In the genomic region with DNA sequence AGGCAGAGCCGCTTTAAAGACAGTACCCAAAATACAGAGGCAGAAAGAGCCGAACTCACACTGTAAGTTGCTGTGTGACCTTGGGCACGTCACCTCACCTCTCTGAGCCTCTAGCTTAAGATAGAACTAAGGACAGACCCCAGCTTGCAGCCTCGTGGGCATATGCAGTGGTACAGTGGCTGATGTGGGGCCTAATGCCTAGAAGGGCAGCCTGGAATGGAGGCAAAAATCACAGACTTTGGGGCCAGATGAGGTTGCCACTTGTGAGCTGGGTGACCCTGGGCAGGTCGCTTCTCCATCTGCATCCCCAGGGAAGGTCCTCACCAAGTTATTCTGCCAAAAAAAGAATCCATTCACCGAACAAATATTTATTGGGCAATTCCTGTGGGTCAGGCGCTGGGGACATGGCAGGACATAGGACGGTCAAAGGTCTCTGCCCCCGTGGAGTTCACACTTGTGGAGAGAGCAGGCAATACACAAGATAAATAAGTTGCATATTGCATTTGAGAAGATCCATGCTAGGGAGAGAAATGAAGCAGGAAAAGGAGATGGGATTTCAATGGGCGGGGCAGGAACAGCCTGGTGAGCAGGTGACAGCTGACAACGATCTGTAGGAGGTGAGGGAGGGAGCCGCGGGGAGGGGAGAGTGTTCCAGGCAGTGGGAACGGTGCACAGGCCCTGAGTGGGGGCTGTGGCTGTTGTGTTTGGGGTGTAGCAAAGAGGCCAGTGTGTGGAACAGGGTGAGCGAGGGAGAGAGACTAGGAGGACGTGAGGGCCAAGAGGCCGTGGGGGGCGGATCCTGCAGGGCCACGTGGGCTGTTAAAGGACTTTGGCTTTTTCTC, we compare ENCODE assay signal across 1 cellular context.
TF ChIP-seq lines count a peak whose summit lies in the region.

No MANE protein-coding gene starts in this region.

TF ChIP-seq in HepG2, 621 proteins besides CTCF, POLR2A, EP300 and RAD21 (continued from another document and continues in another):
- TF ChIP-seq, protein P1, sequence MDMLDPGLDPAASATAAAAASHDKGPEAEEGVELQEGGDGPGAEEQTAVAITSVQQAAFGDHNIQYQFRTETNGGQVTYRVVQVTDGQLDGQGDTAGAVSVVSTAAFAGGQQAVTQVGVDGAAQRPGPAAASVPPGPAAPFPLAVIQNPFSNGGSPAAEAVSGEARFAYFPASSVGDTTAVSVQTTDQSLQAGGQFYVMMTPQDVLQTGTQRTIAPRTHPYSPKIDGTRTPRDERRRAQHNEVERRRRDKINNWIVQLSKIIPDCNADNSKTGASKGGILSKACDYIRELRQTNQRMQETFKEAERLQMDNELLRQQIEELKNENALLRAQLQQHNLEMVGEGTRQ (IDR thresholded peaks at IDR 0.05; ENCODE audit: low read depth, low read length) = peak; percentile 92
- TF ChIP-seq, protein P1 (CRISPR knock-in tag; IDR thresholded peaks at IDR 0.05; ENCODE audit: borderline replicate concordance) = peak; percentile 93
- TF ChIP-seq FOXA1 (IDR thresholded peaks at IDR 0.05) (no peak), FOXA1 (CRISPR knock-in tag; IDR thresholded peaks at IDR 0.05) (peak; percentile 93), ZNF274 (CRISPR knock-in tag; IDR thresholded peaks at IDR 0.05) (peak; percentile 58; the same call in 1 of the 2 replicates), ZFP36L2 (CRISPR knock-in tag; IDR thresholded peaks at IDR 0.05) (no peak), TBX3 (IDR thresholded peaks at IDR 0.05; ENCODE audit: borderline replicate concordance) (peak; percentile 96), NR1H2 (CRISPR knock-in tag; IDR thresholded peaks at IDR 0.05; ENCODE audit: borderline replicate concordance, low read depth) (no peak; the same call in none of the 2 replicates), ZKSCAN8 (CRISPR knock-in tag; IDR thresholded peaks at IDR 0.05; ENCODE audit: borderline replicate concordance) (peak; percentile 78; the same call in 1 of the 2 replicates), BRCA1 (CRISPR knock-in tag; IDR thresholded peaks at IDR 0.05) (peak; percentile 9; the same call in 1 of the 2 replicates), CREM (IDR thresholded peaks at IDR 0.05) (peak; percentile 85), CREM (CRISPR knock-in tag; IDR thresholded peaks at IDR 0.05) (no peak), EHMT2 (IDR thresholded peaks at IDR 0.05; ENCODE audit: borderline replicate concordance, low read depth, low read length) (peak; percentile 68; the same call in 1 of the 2 replicates), FOSL2 (CRISPR knock-in tag; IDR thresholded peaks at IDR 0.05) (peak; percentile 96), SAFB2 (CRISPR knock-in tag; IDR thresholded peaks at IDR 0.05; ENCODE audit: borderline replicate concordance, low read depth) (peak; percentile 81), RFXAP (CRISPR knock-in tag; IDR thresholded peaks at IDR 0.05; ENCODE audit: borderline replicate concordance) (peak; percentile 60), GLI4 (CRISPR knock-in tag; IDR thresholded peaks at IDR 0.05; ENCODE audit: borderline replicate concordance) (peak; percentile 31), WIZ (CRISPR knock-in tag; IDR thresholded peaks at IDR 0.05) (no peak; the same call in none of the 2 replicates), MLLT10 (CRISPR knock-in tag; IDR thresholded peaks at IDR 0.05) (no peak), ZNF234 (CRISPR knock-in tag; conservative IDR thresholded peaks at IDR 0.05) (peak; percentile 72; the same call in 1 of the 2 replicates), BHLHE40 (IDR thresholded peaks at IDR 0.05; ENCODE audit: low read length) (peak; percentile 60), MED8 (CRISPR knock-in tag; IDR thresholded peaks at IDR 0.05; ENCODE audit: insufficient replicate concordance) (peak; percentile 85), ZNF709 (CRISPR knock-in tag; IDR thresholded peaks at IDR 0.05) (peak; percentile 66; the same call in 1 of the 2 replicates), AKAP8 (CRISPR knock-in tag; IDR thresholded peaks at IDR 0.05) (no peak; the same call in none of the 2 replicates), XBP1 (CRISPR knock-in tag; IDR thresholded peaks at IDR 0.05) (no peak; the same call in 1 of the 2 replicates), CEBPB (IDR thresholded peaks at IDR 0.05; ENCODE audit: borderline replicate concordance, low read depth, low read length) (peak; percentile 99), NFE2L2 (IDR thresholded peaks at IDR 0.05; ENCODE audit: low read length) (no peak), BORCS8-MEF2B (CRISPR knock-in tag; IDR thresholded peaks at IDR 0.05) (peak; percentile 41), ZNF772 (CRISPR knock-in tag; IDR thresholded peaks at IDR 0.05) (peak; percentile 96)
- TF ChIP-seq, protein P2, sequence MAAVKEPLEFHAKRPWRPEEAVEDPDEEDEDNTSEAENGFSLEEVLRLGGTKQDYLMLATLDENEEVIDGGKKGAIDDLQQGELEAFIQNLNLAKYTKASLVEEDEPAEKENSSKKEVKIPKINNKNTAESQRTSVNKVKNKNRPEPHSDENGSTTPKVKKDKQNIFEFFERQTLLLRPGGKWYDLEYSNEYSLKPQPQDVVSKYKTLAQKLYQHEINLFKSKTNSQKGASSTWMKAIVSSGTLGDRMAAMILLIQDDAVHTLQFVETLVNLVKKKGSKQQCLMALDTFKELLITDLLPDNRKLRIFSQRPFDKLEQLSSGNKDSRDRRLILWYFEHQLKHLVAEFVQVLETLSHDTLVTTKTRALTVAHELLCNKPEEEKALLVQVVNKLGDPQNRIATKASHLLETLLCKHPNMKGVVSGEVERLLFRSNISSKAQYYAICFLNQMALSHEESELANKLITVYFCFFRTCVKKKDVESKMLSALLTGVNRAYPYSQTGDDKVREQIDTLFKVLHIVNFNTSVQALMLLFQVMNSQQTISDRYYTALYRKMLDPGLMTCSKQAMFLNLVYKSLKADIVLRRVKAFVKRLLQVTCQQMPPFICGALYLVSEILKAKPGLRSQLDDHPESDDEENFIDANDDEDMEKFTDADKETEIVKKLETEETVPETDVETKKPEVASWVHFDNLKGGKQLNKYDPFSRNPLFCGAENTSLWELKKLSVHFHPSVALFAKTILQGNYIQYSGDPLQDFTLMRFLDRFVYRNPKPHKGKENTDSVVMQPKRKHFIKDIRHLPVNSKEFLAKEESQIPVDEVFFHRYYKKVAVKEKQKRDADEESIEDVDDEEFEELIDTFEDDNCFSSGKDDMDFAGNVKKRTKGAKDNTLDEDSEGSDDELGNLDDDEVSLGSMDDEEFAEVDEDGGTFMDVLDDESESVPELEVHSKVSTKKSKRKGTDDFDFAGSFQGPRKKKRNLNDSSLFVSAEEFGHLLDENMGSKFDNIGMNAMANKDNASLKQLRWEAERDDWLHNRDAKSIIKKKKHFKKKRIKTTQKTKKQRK (IDR thresholded peaks at IDR 0.05; ENCODE audit: low read length) = no peak
- TF ChIP-seq, protein P3, sequence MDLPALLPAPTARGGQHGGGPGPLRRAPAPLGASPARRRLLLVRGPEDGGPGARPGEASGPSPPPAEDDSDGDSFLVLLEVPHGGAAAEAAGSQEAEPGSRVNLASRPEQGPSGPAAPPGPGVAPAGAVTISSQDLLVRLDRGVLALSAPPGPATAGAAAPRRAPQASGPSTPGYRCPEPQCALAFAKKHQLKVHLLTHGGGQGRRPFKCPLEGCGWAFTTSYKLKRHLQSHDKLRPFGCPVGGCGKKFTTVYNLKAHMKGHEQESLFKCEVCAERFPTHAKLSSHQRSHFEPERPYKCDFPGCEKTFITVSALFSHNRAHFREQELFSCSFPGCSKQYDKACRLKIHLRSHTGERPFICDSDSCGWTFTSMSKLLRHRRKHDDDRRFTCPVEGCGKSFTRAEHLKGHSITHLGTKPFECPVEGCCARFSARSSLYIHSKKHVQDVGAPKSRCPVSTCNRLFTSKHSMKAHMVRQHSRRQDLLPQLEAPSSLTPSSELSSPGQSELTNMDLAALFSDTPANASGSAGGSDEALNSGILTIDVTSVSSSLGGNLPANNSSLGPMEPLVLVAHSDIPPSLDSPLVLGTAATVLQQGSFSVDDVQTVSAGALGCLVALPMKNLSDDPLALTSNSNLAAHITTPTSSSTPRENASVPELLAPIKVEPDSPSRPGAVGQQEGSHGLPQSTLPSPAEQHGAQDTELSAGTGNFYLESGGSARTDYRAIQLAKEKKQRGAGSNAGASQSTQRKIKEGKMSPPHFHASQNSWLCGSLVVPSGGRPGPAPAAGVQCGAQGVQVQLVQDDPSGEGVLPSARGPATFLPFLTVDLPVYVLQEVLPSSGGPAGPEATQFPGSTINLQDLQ (CRISPR knock-in tag; IDR thresholded peaks at IDR 0.05) = peak; percentile 54
- TF ChIP-seq, protein P4, sequence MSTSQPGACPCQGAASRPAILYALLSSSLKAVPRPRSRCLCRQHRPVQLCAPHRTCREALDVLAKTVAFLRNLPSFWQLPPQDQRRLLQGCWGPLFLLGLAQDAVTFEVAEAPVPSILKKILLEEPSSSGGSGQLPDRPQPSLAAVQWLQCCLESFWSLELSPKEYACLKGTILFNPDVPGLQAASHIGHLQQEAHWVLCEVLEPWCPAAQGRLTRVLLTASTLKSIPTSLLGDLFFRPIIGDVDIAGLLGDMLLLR (CRISPR knock-in tag; IDR thresholded peaks at IDR 0.05) = no peak; the same call in none of the 2 replicates
- TF ChIP-seq, protein P5, sequence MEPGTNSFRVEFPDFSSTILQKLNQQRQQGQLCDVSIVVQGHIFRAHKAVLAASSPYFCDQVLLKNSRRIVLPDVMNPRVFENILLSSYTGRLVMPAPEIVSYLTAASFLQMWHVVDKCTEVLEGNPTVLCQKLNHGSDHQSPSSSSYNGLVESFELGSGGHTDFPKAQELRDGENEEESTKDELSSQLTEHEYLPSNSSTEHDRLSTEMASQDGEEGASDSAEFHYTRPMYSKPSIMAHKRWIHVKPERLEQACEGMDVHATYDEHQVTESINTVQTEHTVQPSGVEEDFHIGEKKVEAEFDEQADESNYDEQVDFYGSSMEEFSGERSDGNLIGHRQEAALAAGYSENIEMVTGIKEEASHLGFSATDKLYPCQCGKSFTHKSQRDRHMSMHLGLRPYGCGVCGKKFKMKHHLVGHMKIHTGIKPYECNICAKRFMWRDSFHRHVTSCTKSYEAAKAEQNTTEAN (CRISPR knock-in tag; conservative IDR thresholded peaks at IDR 0.05) = peak; percentile 92
- TF ChIP-seq, protein P6, sequence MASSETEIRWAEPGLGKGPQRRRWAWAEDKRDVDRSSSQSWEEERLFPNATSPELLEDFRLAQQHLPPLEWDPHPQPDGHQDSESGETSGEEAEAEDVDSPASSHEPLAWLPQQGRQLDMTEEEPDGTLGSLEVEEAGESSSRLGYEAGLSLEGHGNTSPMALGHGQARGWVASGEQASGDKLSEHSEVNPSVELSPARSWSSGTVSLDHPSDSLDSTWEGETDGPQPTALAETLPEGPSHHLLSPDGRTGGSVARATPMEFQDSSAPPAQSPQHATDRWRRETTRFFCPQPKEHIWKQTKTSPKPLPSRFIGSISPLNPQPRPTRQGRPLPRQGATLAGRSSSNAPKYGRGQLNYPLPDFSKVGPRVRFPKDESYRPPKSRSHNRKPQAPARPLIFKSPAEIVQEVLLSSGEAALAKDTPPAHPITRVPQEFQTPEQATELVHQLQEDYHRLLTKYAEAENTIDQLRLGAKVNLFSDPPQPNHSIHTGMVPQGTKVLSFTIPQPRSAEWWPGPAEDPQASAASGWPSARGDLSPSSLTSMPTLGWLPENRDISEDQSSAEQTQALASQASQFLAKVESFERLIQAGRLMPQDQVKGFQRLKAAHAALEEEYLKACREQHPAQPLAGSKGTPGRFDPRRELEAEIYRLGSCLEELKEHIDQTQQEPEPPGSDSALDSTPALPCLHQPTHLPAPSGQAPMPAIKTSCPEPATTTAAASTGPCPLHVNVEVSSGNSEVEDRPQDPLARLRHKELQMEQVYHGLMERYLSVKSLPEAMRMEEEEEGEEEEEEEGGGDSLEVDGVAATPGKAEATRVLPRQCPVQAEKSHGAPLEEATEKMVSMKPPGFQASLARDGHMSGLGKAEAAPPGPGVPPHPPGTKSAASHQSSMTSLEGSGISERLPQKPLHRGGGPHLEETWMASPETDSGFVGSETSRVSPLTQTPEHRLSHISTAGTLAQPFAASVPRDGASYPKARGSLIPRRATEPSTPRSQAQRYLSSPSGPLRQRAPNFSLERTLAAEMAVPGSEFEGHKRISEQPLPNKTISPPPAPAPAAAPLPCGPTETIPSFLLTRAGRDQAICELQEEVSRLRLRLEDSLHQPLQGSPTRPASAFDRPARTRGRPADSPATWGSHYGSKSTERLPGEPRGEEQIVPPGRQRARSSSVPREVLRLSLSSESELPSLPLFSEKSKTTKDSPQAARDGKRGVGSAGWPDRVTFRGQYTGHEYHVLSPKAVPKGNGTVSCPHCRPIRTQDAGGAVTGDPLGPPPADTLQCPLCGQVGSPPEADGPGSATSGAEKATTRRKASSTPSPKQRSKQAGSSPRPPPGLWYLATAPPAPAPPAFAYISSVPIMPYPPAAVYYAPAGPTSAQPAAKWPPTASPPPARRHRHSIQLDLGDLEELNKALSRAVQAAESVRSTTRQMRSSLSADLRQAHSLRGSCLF (CRISPR knock-in tag; IDR thresholded peaks at IDR 0.05; ENCODE audit: borderline replicate concordance) = no peak
- TF ChIP-seq, protein P7, sequence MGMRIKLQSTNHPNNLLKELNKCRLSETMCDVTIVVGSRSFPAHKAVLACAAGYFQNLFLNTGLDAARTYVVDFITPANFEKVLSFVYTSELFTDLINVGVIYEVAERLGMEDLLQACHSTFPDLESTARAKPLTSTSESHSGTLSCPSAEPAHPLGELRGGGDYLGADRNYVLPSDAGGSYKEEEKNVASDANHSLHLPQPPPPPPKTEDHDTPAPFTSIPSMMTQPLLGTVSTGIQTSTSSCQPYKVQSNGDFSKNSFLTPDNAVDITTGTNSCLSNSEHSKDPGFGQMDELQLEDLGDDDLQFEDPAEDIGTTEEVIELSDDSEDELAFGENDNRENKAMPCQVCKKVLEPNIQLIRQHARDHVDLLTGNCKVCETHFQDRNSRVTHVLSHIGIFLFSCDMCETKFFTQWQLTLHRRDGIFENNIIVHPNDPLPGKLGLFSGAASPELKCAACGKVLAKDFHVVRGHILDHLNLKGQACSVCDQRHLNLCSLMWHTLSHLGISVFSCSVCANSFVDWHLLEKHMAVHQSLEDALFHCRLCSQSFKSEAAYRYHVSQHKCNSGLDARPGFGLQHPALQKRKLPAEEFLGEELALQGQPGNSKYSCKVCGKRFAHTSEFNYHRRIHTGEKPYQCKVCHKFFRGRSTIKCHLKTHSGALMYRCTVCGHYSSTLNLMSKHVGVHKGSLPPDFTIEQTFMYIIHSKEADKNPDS (CRISPR knock-in tag; IDR thresholded peaks at IDR 0.05) = peak; percentile 92
- TF ChIP-seq, protein P8, sequence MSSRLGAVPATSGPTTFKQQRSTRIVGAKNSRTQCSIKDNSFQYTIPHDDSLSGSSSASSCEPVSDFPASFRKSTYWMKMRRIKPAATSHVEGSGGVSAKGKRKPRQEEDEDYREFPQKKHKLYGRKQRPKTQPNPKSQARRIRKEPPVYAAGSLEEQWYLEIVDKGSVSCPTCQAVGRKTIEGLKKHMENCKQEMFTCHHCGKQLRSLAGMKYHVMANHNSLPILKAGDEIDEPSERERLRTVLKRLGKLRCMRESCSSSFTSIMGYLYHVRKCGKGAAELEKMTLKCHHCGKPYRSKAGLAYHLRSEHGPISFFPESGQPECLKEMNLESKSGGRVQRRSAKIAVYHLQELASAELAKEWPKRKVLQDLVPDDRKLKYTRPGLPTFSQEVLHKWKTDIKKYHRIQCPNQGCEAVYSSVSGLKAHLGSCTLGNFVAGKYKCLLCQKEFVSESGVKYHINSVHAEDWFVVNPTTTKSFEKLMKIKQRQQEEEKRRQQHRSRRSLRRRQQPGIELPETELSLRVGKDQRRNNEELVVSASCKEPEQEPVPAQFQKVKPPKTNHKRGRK (CRISPR knock-in tag; IDR thresholded peaks at IDR 0.05) = 0 out of 2 replicates have a peak, but pooled peaks have one; percentile 28
